Comparison of ENCODE assay signal across 23 cellular contexts in the genomic region with DNA sequence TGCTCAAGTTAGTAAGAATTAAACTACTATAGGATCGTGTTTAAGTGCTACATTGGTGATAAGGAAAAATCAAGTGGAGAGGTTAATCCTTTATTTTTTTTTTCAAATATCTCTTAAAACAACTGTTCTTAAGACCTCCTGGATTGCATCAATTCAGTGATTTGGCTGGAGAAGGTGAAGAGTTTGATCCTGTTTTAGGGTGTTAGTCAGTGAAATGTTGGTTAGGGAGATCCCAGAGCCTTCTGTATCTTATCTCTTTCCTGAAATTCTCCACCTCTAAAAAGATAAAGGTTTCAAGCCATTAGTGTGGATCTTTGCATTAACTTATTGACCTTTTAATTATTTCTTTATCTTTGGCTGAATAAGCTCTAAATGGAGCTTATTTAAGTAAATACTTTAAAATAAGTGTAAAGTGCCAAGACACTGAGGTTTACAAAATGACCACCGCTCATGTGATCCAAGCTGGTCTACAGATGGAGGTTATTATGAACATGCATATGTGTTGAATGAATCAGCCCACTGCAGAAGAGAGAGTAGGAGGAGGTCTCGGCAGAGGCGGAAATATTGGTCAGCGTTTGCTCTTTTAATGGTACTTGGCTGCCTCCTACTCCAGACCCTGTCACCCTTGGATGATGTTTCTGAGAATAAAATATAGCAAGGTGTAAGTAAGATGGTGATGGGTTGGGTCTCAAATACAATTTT. TPM values are rescaled to one million over a fixed set of nuclear protein-coding genes. Genes with fewer than 3 reads are reported as not detected.
DNase-seq lines count a peak whose midpoint lies in the region; FAIRE-seq and TF ChIP-seq lines count a peak whose summit lies in the region.
"Had no signal": no experiment of that assay in that cellular context is flagged by ENCODE, and none has a peak within 500 bp of the region (broad histone marks: within the 10 kb centered on the region; RNA-seq: fewer than 3 reads in every experiment).

No MANE protein-coding gene starts in this region.

- H2AFZ ChIP-seq in ACC112 (ENCODE audit: low read length, unreplicated experiment), result no peak overlapping the region

- peak overlapping the region; percentile 67 for H3K27ac ChIP-seq in ACC112 (ENCODE audit: low read depth, low read length)
- H3K27ac ChIP-seq in HEK293 (ENCODE audit: extremely low read depth, low read depth, low read length), result no peak overlapping the region
- no peak overlapping the region for H3K27ac ChIP-seq in vagina
- H3K27ac ChIP-seq in substantia nigra (ENCODE audit: low read depth, low read length, poor library complexity, severe bottlenecking), result no peak overlapping the region
- H3K27ac ChIP-seq: foreskin keratinocyte, spleen had no signal

- FAIRE-seq in GM19239 (lab: Jason Lieb, UNC), result no peak
- FAIRE-seq: A204.1, GM12891 had no signal

- POLR2A ChIA-PET in HEK293 (lab: Yijun Ruan, JAX), result no interaction called here

- no peaks in the 10 kb centered on the region for H3K36me3 ChIP-seq in ACC112 (ENCODE audit: insufficient read depth, low read length)
- H3K36me3 ChIP-seq in HEK293 (ENCODE audit: control insufficient read depth in 2 of 2, insufficient read depth in 1 of 2, low read length in 2 of 2), result no peaks in the 10 kb centered on the region
- no peaks in the 10 kb centered on the region for H3K36me3 ChIP-seq in vagina
- H3K36me3 ChIP-seq: HAP-1, spleen had no signal

- no peaks in the 10 kb centered on the region for H3K79me2 ChIP-seq in ACC112 (ENCODE audit: control insufficient read depth, insufficient read depth, low read length, unreplicated experiment)

- H3K27me3 ChIP-seq in ACC112 (ENCODE audit: insufficient read depth, low read length) (no peaks in the 10 kb centered on the region), vagina (no peaks in the 10 kb centered on the region)
- H3K27me3 ChIP-seq: foreskin keratinocyte, spleen had no signal

- TF ChIP-seq CTCF in HEK293 (tag by site-specific recombination; IDR thresholded peaks at IDR 0.05) (no peak), fibroblast of villous mesenchyme (IDR thresholded peaks at IDR 0.05; ENCODE audit: insufficient read depth, low read depth, low read length) (no peak), vagina (IDR thresholded peaks at IDR 0.05) (no peak)

- DNase-seq in amniotic epithelial cell (ENCODE audit: low read depth) (peak; percentile 87), fibroblast of villous mesenchyme (ENCODE audit: low read depth) (peak; percentile 76), DMS53 treated with DMSO at 0.1 percent for 48 hours (lab: John Stamatoyannopoulos, UW; ENCODE audit: unreplicated experiment) (no peak), vagina (ENCODE audit: extremely low spot score in 2 of 2) (no peak), GM19239 (ENCODE audit: insufficient read length, low spot score) (no peak), substantia nigra (lab: John Stamatoyannopoulos, UW) (no peak)
- DNase-seq: activated CD4-positive, alpha-beta T cell treated with anti-CD3 and anti-CD28 coated beads for 1 hour; activated naive CD4-positive, alpha-beta T cell treated with Interleukin-2 at 50 U/mL for 16 hours; CD8-positive, alpha-beta T cell; foreskin keratinocyte; left ventricle myocardium superior; naive thymus-derived CD8-positive, alpha-beta T cell; NCI-H1694 treated with DMSO at 0.1 percent for 48 hours; NCI-H510A; posterior cingulate gyrus; SHP77; spleen; trophoblast cell had no signal

- H3K9me3 ChIP-seq in HEK293 (ENCODE audit: control insufficient read depth, insufficient read depth, low read depth, low read length) (no peaks in the 10 kb centered on the region), vagina (no peaks in the 10 kb centered on the region)
- H3K9me3 ChIP-seq: HAP-1, spleen had no signal

- TF ChIP-seq POLR2A in vagina (IDR thresholded peaks at IDR 0.05), result no peak

- intact Hi-C loops in vagina (cut with DNase I), result no loop called here

- H3K4me1 ChIP-seq in ACC112 (ENCODE audit: control insufficient read depth, insufficient read depth, low read length, unreplicated experiment), result peaks cover 38% of the 10 kb centered on the region
- H3K4me1 ChIP-seq in HEK293 (ENCODE audit: control insufficient read depth, insufficient read depth, low read length), result no peaks in the 10 kb centered on the region
- H3K4me1 ChIP-seq in vagina, result no peaks in the 10 kb centered on the region
- H3K4me1 ChIP-seq: foreskin keratinocyte, HAP-1, spleen had no signal

- H3K4me3 ChIP-seq in ACC112 (ENCODE audit: low read depth, low read length) (0 out of 2 replicates have a peak overlapping the region, but pooled peaks have one; percentile 14), HEK293 (ENCODE audit: low read depth, low read length) (no peak overlapping the region), fibroblast of villous mesenchyme (ENCODE audit: low read depth, low read length) (no peak overlapping the region), vagina (no peak overlapping the region)
- H3K4me3 ChIP-seq: HAP-1, spleen had no signal

- CTCF ChIA-PET in HEK293 (lab: Yijun Ruan, JAX), result interaction anchor here (1.2 kb wide), 1 partner anchor 17 kb away, joined by 5 read pairs; no protein-coding TSS in a partner anchor

TF ChIP-seq in HEK293, 187 proteins besides CTCF, POLR2A, EP300 and RAD21:
- TF ChIP-seq OVOL3 (tag by site-specific recombination; IDR thresholded peaks at IDR 0.05), result no peak
- TF ChIP-seq, protein P1, sequence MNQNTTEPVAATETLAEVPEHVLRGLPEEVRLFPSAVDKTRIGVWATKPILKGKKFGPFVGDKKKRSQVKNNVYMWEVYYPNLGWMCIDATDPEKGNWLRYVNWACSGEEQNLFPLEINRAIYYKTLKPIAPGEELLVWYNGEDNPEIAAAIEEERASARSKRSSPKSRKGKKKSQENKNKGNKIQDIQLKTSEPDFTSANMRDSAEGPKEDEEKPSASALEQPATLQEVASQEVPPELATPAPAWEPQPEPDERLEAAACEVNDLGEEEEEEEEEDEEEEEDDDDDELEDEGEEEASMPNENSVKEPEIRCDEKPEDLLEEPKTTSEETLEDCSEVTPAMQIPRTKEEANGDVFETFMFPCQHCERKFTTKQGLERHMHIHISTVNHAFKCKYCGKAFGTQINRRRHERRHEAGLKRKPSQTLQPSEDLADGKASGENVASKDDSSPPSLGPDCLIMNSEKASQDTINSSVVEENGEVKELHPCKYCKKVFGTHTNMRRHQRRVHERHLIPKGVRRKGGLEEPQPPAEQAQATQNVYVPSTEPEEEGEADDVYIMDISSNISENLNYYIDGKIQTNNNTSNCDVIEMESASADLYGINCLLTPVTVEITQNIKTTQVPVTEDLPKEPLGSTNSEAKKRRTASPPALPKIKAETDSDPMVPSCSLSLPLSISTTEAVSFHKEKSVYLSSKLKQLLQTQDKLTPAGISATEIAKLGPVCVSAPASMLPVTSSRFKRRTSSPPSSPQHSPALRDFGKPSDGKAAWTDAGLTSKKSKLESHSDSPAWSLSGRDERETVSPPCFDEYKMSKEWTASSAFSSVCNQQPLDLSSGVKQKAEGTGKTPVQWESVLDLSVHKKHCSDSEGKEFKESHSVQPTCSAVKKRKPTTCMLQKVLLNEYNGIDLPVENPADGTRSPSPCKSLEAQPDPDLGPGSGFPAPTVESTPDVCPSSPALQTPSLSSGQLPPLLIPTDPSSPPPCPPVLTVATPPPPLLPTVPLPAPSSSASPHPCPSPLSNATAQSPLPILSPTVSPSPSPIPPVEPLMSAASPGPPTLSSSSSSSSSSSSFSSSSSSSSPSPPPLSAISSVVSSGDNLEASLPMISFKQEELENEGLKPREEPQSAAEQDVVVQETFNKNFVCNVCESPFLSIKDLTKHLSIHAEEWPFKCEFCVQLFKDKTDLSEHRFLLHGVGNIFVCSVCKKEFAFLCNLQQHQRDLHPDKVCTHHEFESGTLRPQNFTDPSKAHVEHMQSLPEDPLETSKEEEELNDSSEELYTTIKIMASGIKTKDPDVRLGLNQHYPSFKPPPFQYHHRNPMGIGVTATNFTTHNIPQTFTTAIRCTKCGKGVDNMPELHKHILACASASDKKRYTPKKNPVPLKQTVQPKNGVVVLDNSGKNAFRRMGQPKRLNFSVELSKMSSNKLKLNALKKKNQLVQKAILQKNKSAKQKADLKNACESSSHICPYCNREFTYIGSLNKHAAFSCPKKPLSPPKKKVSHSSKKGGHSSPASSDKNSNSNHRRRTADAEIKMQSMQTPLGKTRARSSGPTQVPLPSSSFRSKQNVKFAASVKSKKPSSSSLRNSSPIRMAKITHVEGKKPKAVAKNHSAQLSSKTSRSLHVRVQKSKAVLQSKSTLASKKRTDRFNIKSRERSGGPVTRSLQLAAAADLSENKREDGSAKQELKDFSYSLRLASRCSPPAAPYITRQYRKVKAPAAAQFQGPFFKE (tag by site-specific recombination; IDR thresholded peaks at IDR 0.05; ENCODE audit: borderline replicate concordance), result no peak
- TF ChIP-seq EGR2 (tag by site-specific recombination; IDR thresholded peaks at IDR 0.05; ENCODE audit: low read depth), result peak; percentile 49; the same call in 1 of the 2 replicates
- TF ChIP-seq, protein P2, sequence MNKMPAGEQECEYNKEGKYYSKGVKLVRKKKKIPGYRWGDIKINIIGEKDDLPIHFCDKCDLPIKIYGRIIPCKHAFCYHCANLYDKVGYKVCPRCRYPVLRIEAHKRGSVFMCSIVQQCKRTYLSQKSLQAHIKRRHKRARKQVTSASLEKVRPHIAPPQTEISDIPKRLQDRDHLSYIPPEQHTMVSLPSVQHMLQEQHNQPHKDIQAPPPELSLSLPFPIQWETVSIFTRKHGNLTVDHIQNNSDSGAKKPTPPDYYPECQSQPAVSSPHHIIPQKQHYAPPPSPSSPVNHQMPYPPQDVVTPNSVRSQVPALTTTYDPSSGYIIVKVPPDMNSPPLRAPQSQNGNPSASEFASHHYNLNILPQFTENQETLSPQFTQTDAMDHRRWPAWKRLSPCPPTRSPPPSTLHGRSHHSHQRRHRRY (tag by site-specific recombination; IDR thresholded peaks at IDR 0.05), result no peak
TF ChIP-seq in HEK293: peak in this region for 1.

RNA-seq across cellular contexts. Expression of gene BMPER, which starts 51.8 kb away (rescaled TPM):
- total RNA-seq in fibroblast of villous mesenchyme (5.8 and 7.8 TPM in 2 replicates), vagina (5.2 TPM)
- total RNA-seq: CD8-positive, alpha-beta T cell; naive thymus-derived CD8-positive, alpha-beta T cell had no signal

Comparison
In these comparisons a context has a peak if more than half of its experiments do, and no peak if none do; other contexts are left out.
1. DNase-seq: peak in amniotic epithelial cell (single experiment) and fibroblast of villous mesenchyme (single experiment); none in DMS53 treated with DMSO at 0.1 percent for 48 hours (single experiment), vagina (0 of 2), GM19239 (single experiment) and substantia nigra (0 of 49).